11 cellular contexts compared by ENCODE assay signal in genomic region chr6:166494757-166495486, GRCh38.
DNase-seq lines count a peak whose midpoint lies in the region; ATAC-seq and TF ChIP-seq lines count a peak whose summit lies in the region.
"Had no signal": no experiment of that assay in that cellular context is flagged by ENCODE, and none has a peak within 500 bp of the region (broad histone marks: within the 10 kb centered on the region; RNA-seq: fewer than 3 reads in every experiment).

No MANE protein-coding gene starts in this region.

- peak; percentile 12 for DNase-seq in COLO829 (ENCODE audit: low spot score)
- peak; percentile 50 to 58 for DNase-seq in activated CD4-positive, alpha-beta T cell treated with anti-CD3 and anti-CD28 coated beads, Interleukin-2, amount 50 U/mL, for 4 hours
- peak; percentile 54 for DNase-seq in inferior parietal cortex (ENCODE audit: extremely low spot score)
- peak; percentile 35 to 39 for DNase-seq in stimulated activated CD4-positive, alpha-beta T cell treated with anti-CD3 and anti-CD28 coated beads, Interleukin-1b, Interleukin-23, amount 100 ng/mL, for 4 hours (ENCODE audit: low read depth in 2 of 2)
- DNase-seq in Peyer's patch = no peak
- DNase-seq in GM19238 (ENCODE audit: insufficient read length, low spot score) = no peak

- no peak overlapping the region for H3K4me3 ChIP-seq in Peyer's patch
- H3K4me3 ChIP-seq: coronary artery, gastroesophageal sphincter had no signal

- H3K36me3 ChIP-seq in Peyer's patch = no peaks in the 10 kb centered on the region

- no peak for TF ChIP-seq CTCF in Peyer's patch (IDR thresholded peaks at IDR 0.05)

- ATAC-seq in HG02870 (IDR thresholded peaks at IDR 0.05; ENCODE audit: unreplicated experiment) (no peak), GM19397 (IDR thresholded peaks at IDR 0.05; ENCODE audit: unreplicated experiment) (no peak)
- ATAC-seq: gastroesophageal sphincter, HCT116 had no signal

- no peaks in the 10 kb centered on the region for H3K9me3 ChIP-seq in Peyer's patch
- H3K9me3 ChIP-seq: gastroesophageal sphincter had no signal

- no peaks in the 10 kb centered on the region for H3K27me3 ChIP-seq in Peyer's patch
- H3K27me3 ChIP-seq: gastroesophageal sphincter had no signal

- H3K27ac ChIP-seq in Peyer's patch = no peak overlapping the region
- H3K27ac ChIP-seq: coronary artery, gastroesophageal sphincter had no signal

- no peak for TF ChIP-seq POLR2A in Peyer's patch (IDR thresholded peaks at IDR 0.05)

- no peaks in the 10 kb centered on the region for H3K4me1 ChIP-seq in Peyer's patch
- H3K4me1 ChIP-seq: gastroesophageal sphincter had no signal

Comparison
In these comparisons a context has a peak if more than half of its experiments do, and no peak if none do; other contexts are left out.
1. DNase-seq: peak in COLO829 (single experiment), activated CD4-positive, alpha-beta T cell treated with anti-CD3 and anti-CD28 coated beads, Interleukin-2, amount 50 U/mL, for 4 hours (2 of 2), inferior parietal cortex (single experiment) and stimulated activated CD4-positive, alpha-beta T cell treated with anti-CD3 and anti-CD28 coated beads, Interleukin-1b, Interleukin-23, amount 100 ng/mL, for 4 hours (2 of 2); none in Peyer's patch (0 of 3) and GM19238 (single experiment).